ENCODE assay signal across 26 cellular contexts in the genomic region with DNA sequence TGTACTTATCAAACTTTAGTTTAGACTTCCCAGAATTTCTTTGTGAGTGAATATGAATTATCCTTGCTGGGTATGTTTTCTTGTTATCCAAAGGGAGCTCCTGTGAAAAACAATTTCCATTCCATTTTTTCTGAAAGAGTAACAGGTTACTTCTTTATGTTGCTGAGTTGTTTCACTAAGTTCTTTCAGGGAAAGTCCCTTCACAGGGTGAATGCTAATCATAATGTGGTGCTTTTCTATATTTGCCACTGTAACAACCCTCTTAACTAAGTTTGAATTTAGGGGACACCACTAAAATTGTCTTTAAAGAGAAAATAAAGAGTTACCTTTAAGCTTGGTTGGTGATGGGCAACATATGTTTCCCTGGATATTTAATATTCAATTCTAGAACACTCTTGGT.
DNase-seq lines count a peak whose midpoint lies in the region; ATAC-seq and TF ChIP-seq lines count a peak whose summit lies in the region.
"Had no signal": no experiment of that assay in that cellular context is flagged by ENCODE, and none has a peak within 500 bp of the region (broad histone marks: within the 10 kb centered on the region; RNA-seq: fewer than 3 reads in every experiment).

No MANE protein-coding gene starts in this region.

- peaks cover 73% of the 10 kb centered on the region for H3K4me1 Mint-ChIP-seq in activated CD8-positive, alpha-beta T cell treated with anti-CD3 and anti-CD28 coated beads for 36 hours (ENCODE audit: low read depth)
- H3K4me1 Mint-ChIP-seq in activated CD8-positive, alpha-beta T cell treated with anti-CD3 and anti-CD28 coated beads, Interleukin-2, amount 10 ng/mL, durations not matched to agents 7 days and 5 days (ENCODE audit: low read depth) = peaks cover 58% of the 10 kb centered on the region
- H3K4me1 Mint-ChIP-seq in activated naive CD8-positive, alpha-beta T cell (ENCODE audit: low read depth) = peaks cover 81% of the 10 kb centered on the region
- H3K4me1 Mint-ChIP-seq in stimulated activated naive CD8-positive, alpha-beta T cell treated with anti-CD3 and anti-CD28 coated beads, Interleukin-15, amount 100 ng/mL, for 72 hours = peaks cover 67% of the 10 kb centered on the region

- TF ChIP-seq POLR2A in breast epithelium (IDR thresholded peaks at IDR 0.05) = no peak

- CTCF ChIA-PET in activated CD8-positive, alpha-beta T cell treated with anti-CD3 and anti-CD28 coated beads for 36 hours (lab: Charles Lee) = interaction anchor here (0.8 to 1.3 kb wide), 4 partner anchors 14 to 507 kb away, joined by 3 to 8 read pairs (median 4); no protein-coding TSS in a partner anchor
- CTCF ChIA-PET in activated CD8-positive, alpha-beta T cell treated with anti-CD3 and anti-CD28 coated beads, Interleukin-2, amount 10 ng/mL, durations not matched to agents 7 days and 5 days (lab: Charles Lee) = no interaction called here

- H3K27me3 Mint-ChIP-seq in activated CD8-positive, alpha-beta T cell treated with anti-CD3 and anti-CD28 coated beads for 36 hours = no peaks in the 10 kb centered on the region
- no peaks in the 10 kb centered on the region for H3K27me3 Mint-ChIP-seq in activated CD8-positive, alpha-beta T cell treated with anti-CD3 and anti-CD28 coated beads, Interleukin-2, amount 10 ng/mL, durations not matched to agents 7 days and 5 days (ENCODE audit: low read depth)
- no peaks in the 10 kb centered on the region for H3K27me3 Mint-ChIP-seq in activated naive CD8-positive, alpha-beta T cell
- H3K27me3 Mint-ChIP-seq in stimulated activated naive CD8-positive, alpha-beta T cell treated with anti-CD3 and anti-CD28 coated beads, Interleukin-15, amount 100 ng/mL, for 72 hours = no peaks in the 10 kb centered on the region
- H3K27me3 Mint-ChIP-seq: CD4-positive, alpha-beta memory T cell had no signal

- no peak overlapping the region for H3K4me3 ChIP-seq in breast epithelium
- H3K4me3 ChIP-seq: BLaER1 treated with 17β-estradiol and CSF1 and Interleukin-3, amounts not matched to agents 10 nM and 100 nM; HAP-1; K562; MG63 had no signal

- no peaks in the 10 kb centered on the region for H3K27me3 ChIP-seq in breast epithelium
- H3K27me3 ChIP-seq: BLaER1 treated with 17β-estradiol and CSF1 and Interleukin-3, amounts not matched to agents 10 nM and 100 nM had no signal

- H3K9me3 ChIP-seq in breast epithelium = no peaks in the 10 kb centered on the region
- H3K9me3 ChIP-seq: BLaER1 treated with 17β-estradiol and CSF1 and Interleukin-3, amounts not matched to agents 10 nM and 100 nM; Caco-2; HAP-1; MG63 had no signal

- H3K9me3 Mint-ChIP-seq in activated CD8-positive, alpha-beta T cell treated with anti-CD3 and anti-CD28 coated beads for 36 hours = peaks cover 9% of the 10 kb centered on the region
- peaks cover 5% of the 10 kb centered on the region for H3K9me3 Mint-ChIP-seq in activated CD8-positive, alpha-beta T cell treated with anti-CD3 and anti-CD28 coated beads, Interleukin-2, amount 10 ng/mL, durations not matched to agents 7 days and 5 days (ENCODE audit: insufficient read depth)
- peaks cover 0 to 20% of the 10 kb centered on the region in 2 donors for H3K9me3 Mint-ChIP-seq in activated naive CD4-positive, alpha-beta T cell treated with anti-CD3 and anti-CD28 coated beads, Interleukin-2, amount 50 U/mL, for 72 hours
- peaks cover 14% of the 10 kb centered on the region for H3K9me3 Mint-ChIP-seq in activated naive CD8-positive, alpha-beta T cell (ENCODE audit: low read depth)
- H3K9me3 Mint-ChIP-seq in stimulated activated naive CD8-positive, alpha-beta T cell treated with anti-CD3 and anti-CD28 coated beads, Interleukin-15, amount 100 ng/mL, for 72 hours = peaks cover 0 to 5% of the 10 kb centered on the region in 2 donors
- H3K9me3 Mint-ChIP-seq: HFFc6 had no signal

- no peak overlapping the region for H3K4me3 Mint-ChIP-seq in activated CD8-positive, alpha-beta T cell treated with anti-CD3 and anti-CD28 coated beads for 36 hours
- no peak overlapping the region for H3K4me3 Mint-ChIP-seq in activated CD8-positive, alpha-beta T cell treated with anti-CD3 and anti-CD28 coated beads, Interleukin-2, amount 10 ng/mL, durations not matched to agents 7 days and 5 days
- peak overlapping the region; percentile 48 for H3K4me3 Mint-ChIP-seq in activated naive CD8-positive, alpha-beta T cell
- H3K4me3 Mint-ChIP-seq in stimulated activated naive CD8-positive, alpha-beta T cell treated with anti-CD3 and anti-CD28 coated beads, Interleukin-15, amount 100 ng/mL, for 72 hours = peak overlapping the region in 1 of 2 donors; percentile 41
- H3K4me3 Mint-ChIP-seq: HFFc6 had no signal

- peaks cover 60% of the 10 kb centered on the region for H3K36me3 Mint-ChIP-seq in activated CD8-positive, alpha-beta T cell treated with anti-CD3 and anti-CD28 coated beads for 36 hours (ENCODE audit: low read depth)
- peaks cover 79% of the 10 kb centered on the region for H3K36me3 Mint-ChIP-seq in activated CD8-positive, alpha-beta T cell treated with anti-CD3 and anti-CD28 coated beads, Interleukin-2, amount 10 ng/mL, durations not matched to agents 7 days and 5 days (ENCODE audit: low read depth)
- H3K36me3 Mint-ChIP-seq in activated naive CD4-positive, alpha-beta T cell treated with anti-CD3 and anti-CD28 coated beads, Interleukin-2, amount 50 U/mL, for 72 hours = peaks cover 16 to 44% of the 10 kb centered on the region in 2 donors
- H3K36me3 Mint-ChIP-seq in activated naive CD8-positive, alpha-beta T cell = peaks cover 20% of the 10 kb centered on the region

- DNase-seq in activated CD8-positive, alpha-beta T cell treated with anti-CD3 and anti-CD28 coated beads for 36 hours = no peak
- DNase-seq in activated CD8-positive, alpha-beta T cell treated with anti-CD3 and anti-CD28 coated beads, Interleukin-2, amount 10 ng/mL, durations not matched to agents 7 days and 5 days = no peak
- no peak for DNase-seq in activated naive CD4-positive, alpha-beta T cell treated with anti-CD3 and anti-CD28 coated beads, Interleukin-2, amount 50 U/mL, for 72 hours (ENCODE audit: low spot score in 2 of 2)
- DNase-seq in activated naive CD4-positive, alpha-beta T cell treated with Interleukin-2 at 50 U/mL for 16 hours = no peak
- no peak for DNase-seq in stimulated activated naive CD8-positive, alpha-beta T cell treated with anti-CD3 and anti-CD28 coated beads, Interleukin-15, amount 100 ng/mL, for 72 hours
- no peak for DNase-seq in breast epithelium (ENCODE audit: low spot score in 2 of 2)
- DNase-seq in left lobe of liver (ENCODE audit: low spot score) = no peak
- DNase-seq: 8988T; Caco-2; CD4-positive, alpha-beta memory T cell; DMS79; EL; GDM1; GOT3; HFFc6; MG63; NCI-H1105 treated with DMSO at 0.1 percent for 48 hours; NCI-H146; NCI-H1930; NCI-H2107; NCI-H524; NCI-H748 treated with DMSO at 0.1 percent for 48 hours had no signal

- no peak for TF ChIP-seq CTCF in activated CD8-positive, alpha-beta T cell treated with anti-CD3 and anti-CD28 coated beads for 36 hours (IDR thresholded peaks at IDR 0.05)
- TF ChIP-seq CTCF in breast epithelium (IDR thresholded peaks at IDR 0.05) = no peak

- peak overlapping the region; percentile 68 for H3K27ac Mint-ChIP-seq in activated CD8-positive, alpha-beta T cell treated with anti-CD3 and anti-CD28 coated beads for 36 hours
- H3K27ac Mint-ChIP-seq in activated CD8-positive, alpha-beta T cell treated with anti-CD3 and anti-CD28 coated beads, Interleukin-2, amount 10 ng/mL, durations not matched to agents 7 days and 5 days = no peak overlapping the region
- H3K27ac Mint-ChIP-seq in activated naive CD4-positive, alpha-beta T cell treated with anti-CD3 and anti-CD28 coated beads, Interleukin-2, amount 50 U/mL, for 72 hours = no peak overlapping the region
- H3K27ac Mint-ChIP-seq in activated naive CD8-positive, alpha-beta T cell = peak overlapping the region; percentile 90
- H3K27ac Mint-ChIP-seq in stimulated activated naive CD8-positive, alpha-beta T cell treated with anti-CD3 and anti-CD28 coated beads, Interleukin-15, amount 100 ng/mL, for 72 hours = no peak overlapping the region
- H3K27ac Mint-ChIP-seq: HFFc6 had no signal

- H3K36me3 ChIP-seq in breast epithelium = no peaks in the 10 kb centered on the region
- H3K36me3 ChIP-seq: BLaER1 treated with 17β-estradiol and CSF1 and Interleukin-3, amounts not matched to agents 10 nM and 100 nM; HAP-1; MG63 had no signal

- no peaks in the 10 kb centered on the region for H3K4me1 ChIP-seq in breast epithelium
- H3K4me1 ChIP-seq: BLaER1 treated with 17β-estradiol and CSF1 and Interleukin-3, amounts not matched to agents 10 nM and 100 nM; Caco-2; HAP-1 had no signal

- H3K27ac ChIP-seq in breast epithelium = no peak overlapping the region
- H3K27ac ChIP-seq: BLaER1 treated with 17β-estradiol and CSF1 and Interleukin-3, amounts not matched to agents 10 nM and 100 nM had no signal

- ATAC-seq in activated CD8-positive, alpha-beta T cell treated with anti-CD3 and anti-CD28 coated beads for 36 hours = peak; percentile 47
- no peak for ATAC-seq in activated CD8-positive, alpha-beta T cell treated with anti-CD3 and anti-CD28 coated beads, Interleukin-2, amount 10 ng/mL, durations not matched to agents 7 days and 5 days
- peak; percentile 58 to 77 for ATAC-seq in activated naive CD4-positive, alpha-beta T cell treated with anti-CD3 and anti-CD28 coated beads, Interleukin-2, amount 50 U/mL, for 72 hours
- ATAC-seq in stimulated activated naive CD8-positive, alpha-beta T cell treated with anti-CD3 and anti-CD28 coated beads, Interleukin-15, amount 100 ng/mL, for 72 hours = peak; percentile 61
- ATAC-seq in left lobe of liver = no peak
- ATAC-seq: K562 had no signal

- intact Hi-C loops in activated CD8-positive, alpha-beta T cell treated with anti-CD3 and anti-CD28 coated beads for 36 hours (cut with micrococcal nuclease) = no loop called here
- intact Hi-C loops in breast epithelium (cut with DNase I; ENCODE audit: low total_unique reads) = no loop called here

- POLR2A ChIA-PET in activated CD8-positive, alpha-beta T cell treated with anti-CD3 and anti-CD28 coated beads for 36 hours (lab: Charles Lee) = interaction anchor here (0.7 to 3.2 kb wide), 3 partner anchors 8 to 129 kb away, joined by 3 to 15 read pairs (median 4); no protein-coding TSS in a partner anchor
- POLR2A ChIA-PET in activated CD8-positive, alpha-beta T cell treated with anti-CD3 and anti-CD28 coated beads, Interleukin-2, amount 10 ng/mL, durations not matched to agents 7 days and 5 days (lab: Charles Lee) = no interaction called here

Comparison
In these comparisons a context has a peak if more than half of its experiments do, and no peak if none do; other contexts are left out.
1. ATAC-seq: peak in activated CD8-positive, alpha-beta T cell treated with anti-CD3 and anti-CD28 coated beads for 36 hours (single experiment), activated naive CD4-positive, alpha-beta T cell treated with anti-CD3 and anti-CD28 coated beads, Interleukin-2, amount 50 U/mL, for 72 hours (2 of 2) and stimulated activated naive CD8-positive, alpha-beta T cell treated with anti-CD3 and anti-CD28 coated beads, Interleukin-15, amount 100 ng/mL, for 72 hours (single experiment); none in activated CD8-positive, alpha-beta T cell treated with anti-CD3 and anti-CD28 coated beads, Interleukin-2, amount 10 ng/mL, durations not matched to agents 7 days and 5 days (single experiment) and left lobe of liver (single experiment).
2. H3K27ac Mint-ChIP-seq: peak in activated CD8-positive, alpha-beta T cell treated with anti-CD3 and anti-CD28 coated beads for 36 hours (single experiment) and activated naive CD8-positive, alpha-beta T cell (single experiment); none in activated CD8-positive, alpha-beta T cell treated with anti-CD3 and anti-CD28 coated beads, Interleukin-2, amount 10 ng/mL, durations not matched to agents 7 days and 5 days (single experiment), activated naive CD4-positive, alpha-beta T cell treated with anti-CD3 and anti-CD28 coated beads, Interleukin-2, amount 50 U/mL, for 72 hours (0 of 2) and stimulated activated naive CD8-positive, alpha-beta T cell treated with anti-CD3 and anti-CD28 coated beads, Interleukin-15, amount 100 ng/mL, for 72 hours (0 of 2).